ENCODE assay signal across 20 cellular contexts in genomic region chr15:31060429-31061140, GRCh38. TPM values are rescaled to one million over a fixed set of nuclear protein-coding genes. Genes with fewer than 3 reads are reported as not detected.
"Had no signal": no experiment of that assay in that cellular context is flagged by ENCODE, and none has a peak within 500 bp of the region (broad histone marks: within the 10 kb centered on the region; RNA-seq: fewer than 3 reads in every experiment).

No MANE protein-coding gene starts in this region.

- DNase-seq: activated CD4-positive, alpha-beta T cell treated with anti-CD3 and anti-CD28 coated beads, Interleukin-2, amount 50 U/mL, for 4 hours; activated naive CD8-positive, alpha-beta T cell treated with anti-CD3 and anti-CD28 coated beads for 36 hours; activated T-cell treated with anti-CD3 and anti-CD28 coated beads for 4 hours; amniotic stem cell; gastrocnemius medialis; head of caudate nucleus; naive B cell; stimulated activated CD4-positive, alpha-beta T cell treated with anti-CD3 and anti-CD28 coated beads, Interleukin-12 subunit alpha, Interleukin-12 subunit beta, amount 100 ng/mL, for 4 hours; stimulated activated CD4-positive, alpha-beta T cell treated with anti-CD3 and anti-CD28 coated beads, Interleukin-1b, Interleukin-23, amount 100 ng/mL, for 48 hours; stimulated activated CD8-positive, alpha-beta memory T cell treated with anti-CD3 and anti-CD28 coated beads, Interleukin-4, amount 100 ng/mL, for 48 hours; stimulated activated naive CD4-positive, alpha-beta T cell; thyroid gland; uterus had no signal

- H3K4me1 ChIP-seq: gastrocnemius medialis, thyroid gland, uterus had no signal

- H3K36me3 ChIP-seq: gastrocnemius medialis, thyroid gland, uterus had no signal

- H3K27me3 ChIP-seq: gastrocnemius medialis, thyroid gland, uterus had no signal

- H3K27ac ChIP-seq: coronary artery, gastrocnemius medialis, SK-N-MC, thyroid gland, uterus had no signal

- H3K9me3 ChIP-seq: gastrocnemius medialis, thyroid gland, uterus had no signal

- FAIRE-seq: endometrium, TTC549 had no signal

- H3K4me3 ChIP-seq: coronary artery, gastrocnemius medialis, SK-N-MC, thyroid gland, uterus had no signal

RNA-seq across cellular contexts. Expression of gene TRPM1, which starts 40.9 kb away (rescaled TPM):
- total RNA-seq: activated naive CD8-positive, alpha-beta T cell treated with anti-CD3 and anti-CD28 coated beads for 36 hours; activated T-helper 1 cell treated with anti-CD3 and anti-CD28 coated beads, Interleukin-12 subunit alpha, Interleukin-12 subunit beta, Interleukin-2, Interleukin-4 antibody, amounts not matched to agents 30 ng/mL and 10 ng/mL and 1 ng/mL, durations not matched to agents 14 hours and 24 hours and 36 hours; gastrocnemius medialis; mononuclear cell; subcutaneous adipose tissue; thyroid gland; uterus had no signal
